In genomic region chr11:18115360-18116127, GRCh38 we compare ENCODE assay signal across 9 cellular contexts. TPM values are rescaled to one million over a fixed set of nuclear protein-coding genes. Genes with fewer than 3 reads are reported as not detected.
DNase-seq lines count a peak whose midpoint lies in the region; ATAC-seq and TF ChIP-seq lines count a peak whose summit lies in the region.
"Had no signal": no experiment of that assay in that cellular context is flagged by ENCODE, and none has a peak within 500 bp of the region (broad histone marks: within the 10 kb centered on the region; RNA-seq: fewer than 3 reads in every experiment).

No MANE protein-coding gene starts in this region.

- no peak overlapping the region for H3K4me3 ChIP-seq in epithelial cell of esophagus (ENCODE audit: low read length)
- H3K4me3 ChIP-seq in naive thymus-derived CD4-positive, alpha-beta T cell (ENCODE audit: low read length) = no peak overlapping the region

- intact Hi-C loops in naive thymus-derived CD4-positive, alpha-beta T cell (cut with micrococcal nuclease) = loop anchor here (1.0 to 10.0 kb wide), 9 partner anchors 87 to 1439 kb away; partner anchors contain the start of gene TSG101 (in 1 of the 2)

- no peak overlapping the region for H3K27ac ChIP-seq in naive thymus-derived CD4-positive, alpha-beta T cell (ENCODE audit: low read depth, low read length)

- no peaks in the 10 kb centered on the region for H3K9me3 ChIP-seq in naive thymus-derived CD4-positive, alpha-beta T cell (ENCODE audit: control insufficient read depth in 2 of 3, low read length in 3 of 3)

- H3K4me3 Mint-ChIP-seq in naive thymus-derived CD4-positive, alpha-beta T cell = no peak overlapping the region
- H3K4me3 Mint-ChIP-seq in stimulated activated memory B cell treated with anti-CD40 and anti-IgM and Interleukin-4, amounts not matched to agents 10 μg/mL and 1 μg/mL and 100 μg/mL, for 72 hours = no peak overlapping the region

- no peaks in the 10 kb centered on the region for H3K36me3 ChIP-seq in naive thymus-derived CD4-positive, alpha-beta T cell (ENCODE audit: control insufficient read depth in 2 of 3, insufficient read depth in 3 of 3, low read length in 3 of 3)

- no peaks in the 10 kb centered on the region for H3K4me1 ChIP-seq in naive thymus-derived CD4-positive, alpha-beta T cell (ENCODE audit: control insufficient read depth in 2 of 2, insufficient read depth in 2 of 2, low read length in 2 of 2)

- no peaks in the 10 kb centered on the region for H3K27me3 ChIP-seq in naive thymus-derived CD4-positive, alpha-beta T cell (ENCODE audit: control insufficient read depth in 2 of 2, insufficient read depth in 2 of 2, low read length in 2 of 2)

- peak; percentile 92 for TF ChIP-seq CTCF in epithelial cell of esophagus (IDR thresholded peaks at IDR 0.05; ENCODE audit: insufficient read depth, low read depth, low read length, missing control alignments)

- H3K27me3 Mint-ChIP-seq in naive thymus-derived CD4-positive, alpha-beta T cell = peaks cover 17 to 40% (median 29%) of the 10 kb centered on the region in 5 donors
- peaks cover 29% of the 10 kb centered on the region for H3K27me3 Mint-ChIP-seq in stimulated activated memory B cell treated with anti-CD40 and anti-IgM and Interleukin-4, amounts not matched to agents 10 μg/mL and 1 μg/mL and 100 μg/mL, for 72 hours

- CTCF ChIA-PET in naive thymus-derived CD4-positive, alpha-beta T cell (lab: Charles Lee) = interaction anchor here (0.8 to 2.5 kb wide), 17 partner anchors 10 to 651 kb away, joined by 3 to 19 read pairs (median 4); partner anchors contain the start of gene SAAL1

- H3K9me3 Mint-ChIP-seq in naive thymus-derived CD4-positive, alpha-beta T cell = no peaks in the 10 kb centered on the region
- H3K9me3 Mint-ChIP-seq in stimulated activated memory B cell treated with anti-CD40 and anti-IgM and Interleukin-4, amounts not matched to agents 10 μg/mL and 1 μg/mL and 100 μg/mL, for 72 hours = no peaks in the 10 kb centered on the region

- H3K36me3 Mint-ChIP-seq in naive thymus-derived CD4-positive, alpha-beta T cell = no peaks in the 10 kb centered on the region
- no peaks in the 10 kb centered on the region for H3K36me3 Mint-ChIP-seq in stimulated activated memory B cell treated with anti-CD40 and anti-IgM and Interleukin-4, amounts not matched to agents 10 μg/mL and 1 μg/mL and 100 μg/mL, for 72 hours

- H3K27ac Mint-ChIP-seq in naive thymus-derived CD4-positive, alpha-beta T cell = no peak overlapping the region
- H3K27ac Mint-ChIP-seq in stimulated activated memory B cell treated with anti-CD40 and anti-IgM and Interleukin-4, amounts not matched to agents 10 μg/mL and 1 μg/mL and 100 μg/mL, for 72 hours = no peak overlapping the region

- peak; percentile 91 for ATAC-seq in GM19438 (IDR thresholded peaks at IDR 0.05; ENCODE audit: low read depth, unreplicated experiment)
- peak; percentile 92 for ATAC-seq in naive thymus-derived CD4-positive, alpha-beta T cell
- peak; percentile 86 for ATAC-seq in stimulated activated memory B cell treated with anti-CD40 and anti-IgM and Interleukin-4, amounts not matched to agents 10 μg/mL and 1 μg/mL and 100 μg/mL, for 72 hours

- DNase-seq in CMK (ENCODE audit: low read depth) = peak; percentile 49
- DNase-seq in HS-5 (ENCODE audit: low read depth) = peak; percentile 29
- peak; percentile 21 to 28 for DNase-seq in NOMO-1 (lab: John Stamatoyannopoulos, UW; ENCODE audit: unreplicated experiment in 2 of 2)
- DNase-seq in activated CD8-positive, alpha-beta memory T cell treated with anti-CD3 and anti-CD28 coated beads for 48 hours (ENCODE audit: low read depth in 2 of 3, low spot score in 2 of 3) = peak in 2 of 3 experiments; percentile 32 to 49
- peak; percentile 72 for DNase-seq in epithelial cell of esophagus (ENCODE audit: low read depth)
- DNase-seq in naive thymus-derived CD4-positive, alpha-beta T cell = peak; percentile 37 to 67 (median 63)

- peaks cover 0 to 5% (median 0%) of the 10 kb centered on the region in 7 donors for H3K4me1 Mint-ChIP-seq in naive thymus-derived CD4-positive, alpha-beta T cell
- H3K4me1 Mint-ChIP-seq in stimulated activated memory B cell treated with anti-CD40 and anti-IgM and Interleukin-4, amounts not matched to agents 10 μg/mL and 1 μg/mL and 100 μg/mL, for 72 hours = peaks cover 8% of the 10 kb centered on the region

- POLR2A ChIA-PET in naive thymus-derived CD4-positive, alpha-beta T cell (lab: Charles Lee) = interaction anchor here (1.2 kb wide), 1 partner anchor 11 kb away, joined by 3 read pairs; no protein-coding TSS in a partner anchor

RNA-seq across cellular contexts. Expression of gene SAAL1, which starts 9.7 kb away (rescaled TPM):
- 10 to 100 TPM; 16.0 to 25.3 (median 19.3) TPM for total RNA-seq in naive thymus-derived CD4-positive, alpha-beta T cell
- polyA plus RNA-seq in naive thymus-derived CD4-positive, alpha-beta T cell = 10 to 100 TPM; 14.6 to 15.2 TPM

RNA-seq across cellular contexts. Expression of gene MRGPRX3, which starts 16.8 kb away (rescaled TPM):
- total RNA-seq in naive thymus-derived CD4-positive, alpha-beta T cell = not detected
- polyA plus RNA-seq in naive thymus-derived CD4-positive, alpha-beta T cell = not detected
- total RNA-seq: T-helper 2 cell treated with Interferon-gamma antibody and Interleukin-4, amounts not matched to agents 100 ng/mL and 5 ng/mL, for 36 hours had no signal

RNA-seq across cellular contexts. Expression of gene MRGPRX4, which starts 57.1 kb away (rescaled TPM):
- total RNA-seq in naive thymus-derived CD4-positive, alpha-beta T cell = not detected
- polyA plus RNA-seq in naive thymus-derived CD4-positive, alpha-beta T cell = not detected
- total RNA-seq: T-helper 2 cell treated with Interferon-gamma antibody and Interleukin-4, amounts not matched to agents 100 ng/mL and 5 ng/mL, for 36 hours had no signal
